Comparison of ENCODE assay signal across 9 cellular contexts in the genomic region with DNA sequence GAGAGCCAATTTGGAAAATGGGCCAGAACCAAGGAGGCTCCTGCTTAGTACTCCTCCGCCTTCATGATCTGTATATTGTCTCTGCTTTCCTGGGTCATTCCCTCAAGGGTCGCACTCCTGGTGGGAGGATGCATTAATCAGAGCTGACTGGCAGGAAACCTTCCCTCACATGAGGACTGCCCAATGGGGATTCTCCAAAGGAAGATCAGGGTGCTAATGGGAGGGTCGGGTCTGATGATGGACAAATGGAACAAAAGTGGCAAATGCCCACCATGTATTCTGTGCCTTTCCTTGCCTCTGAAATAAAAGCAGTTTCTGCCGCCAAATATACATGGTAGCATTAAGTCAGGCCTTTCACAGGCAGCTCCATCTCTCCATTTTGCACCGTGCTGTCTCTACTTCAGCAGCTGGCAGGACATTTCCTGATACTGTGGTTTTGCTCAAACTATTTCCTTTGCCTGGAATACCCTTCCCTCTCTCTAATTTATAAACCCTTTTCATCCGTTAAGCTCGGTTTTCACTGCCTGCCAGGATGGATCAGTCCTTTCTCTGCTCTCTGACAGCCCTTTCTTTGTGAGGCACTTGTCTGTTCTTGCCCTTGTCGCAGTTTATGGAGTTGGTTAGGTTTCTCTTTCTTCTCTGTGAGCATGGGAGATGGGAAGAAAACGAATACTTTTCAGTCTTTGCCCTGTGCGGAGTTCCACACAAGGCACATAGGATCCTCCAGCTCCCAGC. TPM values are rescaled to one million over a fixed set of nuclear protein-coding genes. Genes with fewer than 3 reads are reported as not detected.
DNase-seq lines count a peak whose midpoint lies in the region; ATAC-seq lines count a peak whose summit lies in the region.
"Had no signal": no experiment of that assay in that cellular context is flagged by ENCODE, and none has a peak within 500 bp of the region (broad histone marks: within the 10 kb centered on the region; RNA-seq: fewer than 3 reads in every experiment).

No MANE protein-coding gene starts in this region.

- H3K27me3 ChIP-seq in iPS-20b (ENCODE audit: insufficient read depth, low read length) = no peaks in the 10 kb centered on the region

- peak overlapping the region; percentile 25 for H3K27ac Mint-ChIP-seq in activated naive CD4-positive, alpha-beta T cell treated with anti-CD3 and anti-CD28 coated beads for 36 hours
- peak overlapping the region; percentile 69 for H3K27ac Mint-ChIP-seq in activated T-helper 1 cell treated with anti-CD3 and anti-CD28 coated beads, Interleukin-12 subunit alpha, Interleukin-12 subunit beta, Interleukin-2, Interleukin-4 antibody, amounts not matched to agents 30 ng/mL and 10 ng/mL and 1 ng/mL, durations not matched to agents 14 hours and 24 hours and 36 hours
- H3K27ac Mint-ChIP-seq: activated naive CD8-positive, alpha-beta T cell treated with anti-CD3 and anti-CD28 coated beads, Interleukin-2, amount 10 ng/mL, durations not matched to agents 7 days and 5 days had no signal

- DNase-seq in activated naive CD4-positive, alpha-beta T cell treated with anti-CD3 and anti-CD28 coated beads for 36 hours = no peak
- no peak for DNase-seq in activated naive CD4-positive, alpha-beta T cell treated with anti-CD3 and anti-CD28 coated beads, Interleukin-2, amount 50 U/mL, for 16 hours
- DNase-seq in activated T-helper 1 cell treated with anti-CD3 and anti-CD28 coated beads, Interleukin-12 subunit alpha, Interleukin-12 subunit beta, Interleukin-2, Interleukin-4 antibody, amounts not matched to agents 30 ng/mL and 10 ng/mL and 1 ng/mL, durations not matched to agents 14 hours and 24 hours and 36 hours (ENCODE audit: low spot score) = no peak
- DNase-seq in substantia nigra (lab: John Stamatoyannopoulos, UW) (no peak), NCI-H1930 (lab: John Stamatoyannopoulos, UW) (no peak)
- DNase-seq: activated naive CD8-positive, alpha-beta T cell treated with anti-CD3 and anti-CD28 coated beads, Interleukin-2, amount 10 ng/mL, durations not matched to agents 7 days and 5 days had no signal

- CTCF ChIA-PET in activated naive CD4-positive, alpha-beta T cell treated with anti-CD3 and anti-CD28 coated beads for 36 hours (lab: Charles Lee) = interaction anchor here (1.0 to 1.5 kb wide), 4 partner anchors 11 to 111 kb away, joined by 3 to 8 read pairs (median 4); no protein-coding TSS in a partner anchor

- peaks cover 75% of the 10 kb centered on the region for H3K4me1 Mint-ChIP-seq in activated naive CD4-positive, alpha-beta T cell treated with anti-CD3 and anti-CD28 coated beads for 36 hours (ENCODE audit: low read depth)
- H3K4me1 Mint-ChIP-seq in activated T-helper 1 cell treated with anti-CD3 and anti-CD28 coated beads, Interleukin-12 subunit alpha, Interleukin-12 subunit beta, Interleukin-2, Interleukin-4 antibody, amounts not matched to agents 30 ng/mL and 10 ng/mL and 1 ng/mL, durations not matched to agents 14 hours and 24 hours and 36 hours (ENCODE audit: low read depth) = peaks cover 54% of the 10 kb centered on the region

- H3K27me3 Mint-ChIP-seq in activated naive CD4-positive, alpha-beta T cell treated with anti-CD3 and anti-CD28 coated beads for 36 hours (ENCODE audit: low read depth) = no peaks in the 10 kb centered on the region
- H3K27me3 Mint-ChIP-seq in activated T-helper 1 cell treated with anti-CD3 and anti-CD28 coated beads, Interleukin-12 subunit alpha, Interleukin-12 subunit beta, Interleukin-2, Interleukin-4 antibody, amounts not matched to agents 30 ng/mL and 10 ng/mL and 1 ng/mL, durations not matched to agents 14 hours and 24 hours and 36 hours (ENCODE audit: insufficient read depth) = no peaks in the 10 kb centered on the region
- H3K27me3 Mint-ChIP-seq: activated naive CD8-positive, alpha-beta T cell treated with anti-CD3 and anti-CD28 coated beads, Interleukin-2, amount 10 ng/mL, durations not matched to agents 7 days and 5 days had no signal

- peaks cover 31% of the 10 kb centered on the region for H3K36me3 Mint-ChIP-seq in activated naive CD4-positive, alpha-beta T cell treated with anti-CD3 and anti-CD28 coated beads for 36 hours (ENCODE audit: low read depth)
- H3K36me3 Mint-ChIP-seq in activated T-helper 1 cell treated with anti-CD3 and anti-CD28 coated beads, Interleukin-12 subunit alpha, Interleukin-12 subunit beta, Interleukin-2, Interleukin-4 antibody, amounts not matched to agents 30 ng/mL and 10 ng/mL and 1 ng/mL, durations not matched to agents 14 hours and 24 hours and 36 hours (ENCODE audit: low read depth) = peaks cover 21% of the 10 kb centered on the region

- H3K4me3 Mint-ChIP-seq in activated naive CD4-positive, alpha-beta T cell treated with anti-CD3 and anti-CD28 coated beads for 36 hours = no peak overlapping the region
- H3K4me3 Mint-ChIP-seq in activated T-helper 1 cell treated with anti-CD3 and anti-CD28 coated beads, Interleukin-12 subunit alpha, Interleukin-12 subunit beta, Interleukin-2, Interleukin-4 antibody, amounts not matched to agents 30 ng/mL and 10 ng/mL and 1 ng/mL, durations not matched to agents 14 hours and 24 hours and 36 hours = no peak overlapping the region
- H3K4me3 Mint-ChIP-seq: activated naive CD8-positive, alpha-beta T cell treated with anti-CD3 and anti-CD28 coated beads, Interleukin-2, amount 10 ng/mL, durations not matched to agents 7 days and 5 days had no signal

- no peak overlapping the region for H3K4me3 ChIP-seq in iPS-20b (ENCODE audit: low read length)

- ATAC-seq in GM21447 (IDR thresholded peaks at IDR 0.05; ENCODE audit: unreplicated experiment) (no peak), HG03097 (IDR thresholded peaks at IDR 0.05; ENCODE audit: low FRiP score, unreplicated experiment) (no peak)

- peaks cover 29% of the 10 kb centered on the region for H3K4me1 ChIP-seq in iPS-20b (ENCODE audit: insufficient read depth, low read length)

- H3K9me3 Mint-ChIP-seq in activated naive CD4-positive, alpha-beta T cell treated with anti-CD3 and anti-CD28 coated beads for 36 hours = no peaks in the 10 kb centered on the region
- no peaks in the 10 kb centered on the region for H3K9me3 Mint-ChIP-seq in activated T-helper 1 cell treated with anti-CD3 and anti-CD28 coated beads, Interleukin-12 subunit alpha, Interleukin-12 subunit beta, Interleukin-2, Interleukin-4 antibody, amounts not matched to agents 30 ng/mL and 10 ng/mL and 1 ng/mL, durations not matched to agents 14 hours and 24 hours and 36 hours
- H3K9me3 Mint-ChIP-seq: activated naive CD8-positive, alpha-beta T cell treated with anti-CD3 and anti-CD28 coated beads, Interleukin-2, amount 10 ng/mL, durations not matched to agents 7 days and 5 days had no signal

- intact Hi-C loops in activated naive CD4-positive, alpha-beta T cell treated with anti-CD3 and anti-CD28 coated beads for 36 hours (cut with micrococcal nuclease) = no loop called here
- intact Hi-C loops in activated T-helper 1 cell treated with anti-CD3 and anti-CD28 coated beads, Interleukin-12 subunit alpha, Interleukin-12 subunit beta, Interleukin-2, Interleukin-4 antibody, amounts not matched to agents 30 ng/mL and 10 ng/mL and 1 ng/mL, durations not matched to agents 14 hours and 24 hours and 36 hours (cut with micrococcal nuclease) = no loop called here

- H3K36me3 ChIP-seq in iPS-20b (ENCODE audit: insufficient read depth, low read depth, low read length) = peaks cover 20% of the 10 kb centered on the region

- H3K27ac ChIP-seq in iPS-20b (ENCODE audit: low read length) (no peak overlapping the region), substantia nigra (ENCODE audit: low read depth, low read length, poor library complexity, severe bottlenecking) (peak overlapping the region; percentile 38)

- H3K9ac ChIP-seq in iPS-20b (ENCODE audit: low read depth, low read length) = peak overlapping the region; percentile 5; the same call in 1 of the 2 replicates

- no peaks in the 10 kb centered on the region for H3K9me3 ChIP-seq in iPS-20b (ENCODE audit: insufficient read depth, low read depth, low read length)

RNA-seq across cellular contexts. Expression of gene SREBF2, which starts 13.5 kb away (rescaled TPM):
- total RNA-seq in activated naive CD4-positive, alpha-beta T cell treated with anti-CD3 and anti-CD28 coated beads for 36 hours = 100 to 1,000 TPM; 143 to 147 TPM
- total RNA-seq in activated T-helper 1 cell treated with anti-CD3 and anti-CD28 coated beads, Interleukin-12 subunit alpha, Interleukin-12 subunit beta, Interleukin-2, Interleukin-4 antibody, amounts not matched to agents 30 ng/mL and 10 ng/mL and 1 ng/mL, durations not matched to agents 14 hours and 24 hours and 36 hours = 235 and 245 TPM in 2 replicates

RNA-seq across cellular contexts. Expression of gene CCDC134, which starts 46.0 kb away (rescaled TPM):
- total RNA-seq in activated naive CD4-positive, alpha-beta T cell treated with anti-CD3 and anti-CD28 coated beads for 36 hours = 10 to 100 TPM; 17.0 to 19.3 TPM
- total RNA-seq in activated T-helper 1 cell treated with anti-CD3 and anti-CD28 coated beads, Interleukin-12 subunit alpha, Interleukin-12 subunit beta, Interleukin-2, Interleukin-4 antibody, amounts not matched to agents 30 ng/mL and 10 ng/mL and 1 ng/mL, durations not matched to agents 14 hours and 24 hours and 36 hours = 18.0 and 19.6 TPM in 2 replicates
